9 cellular contexts compared by ENCODE assay signal in genomic region chr2:234251326-234252271, GRCh38.
A peak's percentile ranks its signal among the peaks of the same experiment; 100 is the strongest.
DNase-seq lines count a peak whose midpoint lies in the region; ATAC-seq, FAIRE-seq and TF ChIP-seq lines count a peak whose summit lies in the region.
"Had no signal": no experiment of that assay in that cellular context is flagged by ENCODE, and none has a peak within 500 bp of the region (broad histone marks: within the 10 kb centered on the region; RNA-seq: fewer than 3 reads in every experiment).

No MANE protein-coding gene starts in this region.

- no peak overlapping the region for H2BK15ac ChIP-seq in neuronal stem cell (ENCODE audit: low read length)

- no peak overlapping the region for H3K4ac ChIP-seq in neuronal stem cell (ENCODE audit: low read length)

- H3K4me3 ChIP-seq in Panc1 (ENCODE audit: low read depth in 2 of 2, low read length in 2 of 2): no peak overlapping the region
- no peak overlapping the region for H3K4me3 ChIP-seq in pancreas
- H3K4me3 ChIP-seq in neuronal stem cell (ENCODE audit: low read length in 2 of 2): no peak overlapping the region

- H3K14ac ChIP-seq in neuronal stem cell (ENCODE audit: low read length): no peak overlapping the region

- H2AK5ac ChIP-seq in neuronal stem cell (ENCODE audit: low read depth, low read length): no peak overlapping the region

- no peak overlapping the region for H4K91ac ChIP-seq in neuronal stem cell (ENCODE audit: low read depth, low read length, poor library complexity)

- ATAC-seq in Panc1 (peak; percentile 71), pancreas (peak in 3 of 4 donors; percentile 20 to 43 (median 33)), HG02588 (IDR thresholded peaks at IDR 0.05; ENCODE audit: unreplicated experiment) (no peak)

- no peaks in the 10 kb centered on the region for H3K27me3 ChIP-seq in Panc1 (ENCODE audit: control insufficient read depth, insufficient read depth, low read length)
- no peaks in the 10 kb centered on the region for H3K27me3 ChIP-seq in pancreas
- H3K27me3 ChIP-seq in neuronal stem cell (ENCODE audit: control insufficient read depth in 3 of 3, insufficient read depth in 3 of 3, low read depth in 1 of 3, low read length in 3 of 3): no peaks in the 10 kb centered on the region

- H3K79me1 ChIP-seq in neuronal stem cell (ENCODE audit: low read depth, low read length): no peaks in the 10 kb centered on the region

- H3K27ac ChIP-seq in Panc1 (ENCODE audit: low read length): peak overlapping the region; percentile 99
- H3K27ac ChIP-seq in pancreas: peak overlapping the region in 2 of 4 donors; percentile 28 to 40
- H3K27ac ChIP-seq in neuronal stem cell (replicated peaks; ENCODE audit: low read length): no peak overlapping the region

- H3K36me3 ChIP-seq in Panc1 (ENCODE audit: control insufficient read depth, insufficient read depth, low read length) (no peaks in the 10 kb centered on the region; the same call in 1 of the 2 replicates), pancreas (no peaks in the 10 kb centered on the region), neuronal stem cell (replicated peaks in 1 of 2; ENCODE audit: control insufficient read depth in 2 of 2, insufficient read depth in 2 of 2, low read length in 2 of 2) (no peaks in the 10 kb centered on the region)

- H2BK12ac ChIP-seq in neuronal stem cell (ENCODE audit: low read length): no peak overlapping the region

- in situ Hi-C loops in Caki2 (cut with HindIII; ENCODE audit: low pct_unique_long_range_greater_than_20kb, low sequenced_read_pairs): no loop called here
- in situ Hi-C loops in Panc1 (cut with HindIII; ENCODE audit: low pct_unique_long_range_greater_than_20kb, low sequenced_read_pairs): no loop called here

- H3K4me2 ChIP-seq in neuronal stem cell (ENCODE audit: insufficient read depth, low read length, poor library complexity, severe bottlenecking): no peak overlapping the region

- intact Hi-C loops in Panc1 (cut with micrococcal nuclease; ENCODE audit: unreplicated experiment): loop anchor here (5.0 kb wide), 1 partner anchor 111 kb away; no protein-coding TSS in a partner anchor
- intact Hi-C loops in pancreas (cut with DNase I): no loop called here

- TF ChIP-seq CTCF in Panc1 (IDR thresholded peaks at IDR 0.05) (no peak), pancreas (IDR thresholded peaks at IDR 0.05) (no peak)

- DNase-seq in Caki2 (ENCODE audit: low read depth) (peak; percentile 83), Panc1 (ENCODE audit: low read depth, low spot score) (no peak), epidermal melanocyte (ENCODE audit: insufficient read length, low spot score) (peak; percentile 81), pancreas (peak in 1 of 6 donors; percentile 49), neuronal stem cell (ENCODE audit: low spot score) (no peak), NCI-H524 treated with DMSO at 0.1 percent for 48 hours (lab: John Stamatoyannopoulos, UW) (no peak), NCI-H1694 (lab: John Stamatoyannopoulos, UW) (no peak)
- DNase-seq: SHP77 treated with DMSO at 0.1 percent for 48 hours had no signal

- no peak overlapping the region for H2BK5ac ChIP-seq in neuronal stem cell (ENCODE audit: low read length)

- CTCF ChIA-PET in Panc1 (lab: Charles Lee): interaction anchor here (0.7 kb wide), 1 partner anchor 325 kb away, joined by 3 read pairs; no protein-coding TSS in a partner anchor

- H3K18ac ChIP-seq in neuronal stem cell (ENCODE audit: low read length): no peak overlapping the region

- no peak overlapping the region for H3K9ac ChIP-seq in neuronal stem cell (ENCODE audit: low read depth, low read length, poor library complexity)

- POLR2A ChIA-PET in Panc1 (lab: Charles Lee): interaction anchor here (0.6 to 1.1 kb wide), 2 partner anchors 10 to 82 kb away, joined by 3 to 4 read pairs; no protein-coding TSS in a partner anchor

- BruUV-seq in Panc1 (replicated peaks; lab: Mats Ljungman, UMichigan): TSS peak; percentile 78

- WGBS in pancreas, 2 donors: 82 to 86% methylated on average over 8 of the region's 8 CpGs
- no CpG with 5 or more reads among the region's 8 CpGs for WGBS in neuronal stem cell (ENCODE audit: extremely low coverage in 2 of 2, insufficient read length in 2 of 2, insufficient replicate concordance in 1 of 2), 2 donors

- H3K9me3 ChIP-seq in Panc1 (ENCODE audit: control insufficient read depth, insufficient read depth, low read depth, low read length) (peaks cover 16% of the 10 kb centered on the region; the same call in 1 of the 2 replicates), pancreas (no peaks in the 10 kb centered on the region), neuronal stem cell (replicated peaks in 1 of 2; ENCODE audit: control insufficient read depth in 2 of 2, insufficient read depth in 1 of 2, low read depth in 1 of 2, low read length in 2 of 2) (peaks cover 0 to 6% of the 10 kb centered on the region in 2 donors)

- no peak overlapping the region for H3K23ac ChIP-seq in neuronal stem cell (ENCODE audit: low read depth, low read length, poor library complexity)

- FAIRE-seq in pancreas (lab: Jason Lieb, UNC): no peak

- peaks cover 63% of the 10 kb centered on the region for H3K4me1 ChIP-seq in Panc1 (ENCODE audit: control insufficient read depth, insufficient read depth, low read length)
- H3K4me1 ChIP-seq in pancreas: peaks cover 0 to 27% (median 7%) of the 10 kb centered on the region in 3 donors
- peaks cover 2% of the 10 kb centered on the region in 2 donors for H3K4me1 ChIP-seq in neuronal stem cell (ENCODE audit: control insufficient read depth in 2 of 2, insufficient read depth in 1 of 2, low read depth in 1 of 2, low read length in 2 of 2)

- H4K8ac ChIP-seq in neuronal stem cell (ENCODE audit: low read depth, low read length): no peak overlapping the region

- no peak overlapping the region for H2BK120ac ChIP-seq in neuronal stem cell (ENCODE audit: low read depth, low read length)

- no peak overlapping the region for H2AFZ ChIP-seq in neuronal stem cell (ENCODE audit: low read length)

Comparison
In these comparisons a context has a peak if more than half of its experiments do, and no peak if none do; other contexts are left out.
1. DNase-seq: peak in Caki2 (single experiment) and epidermal melanocyte (single experiment); none in Panc1 (single experiment), neuronal stem cell (single experiment), NCI-H524 treated with DMSO at 0.1 percent for 48 hours (single experiment) and NCI-H1694 (single experiment).